In genomic region chr17:48728232-48729231, GRCh38 we compare ENCODE assay signal across 9 cellular contexts. TPM values are rescaled to one million over a fixed set of nuclear protein-coding genes. Genes with fewer than 3 reads are reported as not detected.
DNase-seq lines count a peak whose midpoint lies in the region; ATAC-seq, FAIRE-seq and TF ChIP-seq lines count a peak whose summit lies in the region.
"Had no signal": no experiment of that assay in that cellular context is flagged by ENCODE, and none has a peak within 500 bp of the region (broad histone marks: within the 10 kb centered on the region; RNA-seq: fewer than 3 reads in every experiment).

Gene HOXB13, minus strand, starts transcription at chr17:48728750. Its CDS starts 157 bp downstream, at chr17:48728593.

- no peak within 1 kb of the TSS for H2AFZ ChIP-seq in endothelial cell of umbilical vein (ENCODE audit: low read depth, low read length)

- TF ChIP-seq POLR2A in endothelial cell of umbilical vein (IDR thresholded peaks at IDR 0.05; ENCODE audit: low read depth, low read length), result no peak

- H3K4me3 ChIP-seq in endothelial cell of umbilical vein (replicated peaks in 1 of 3; ENCODE audit: insufficient read depth in 1 of 3, low read depth in 1 of 3, low read length in 3 of 3), result peak within 1 kb of the TSS in 1 of 3 experiments; percentile 18

- FAIRE-seq in endothelial cell of umbilical vein (lab: Jason Lieb, UNC), result peak; percentile 63
- FAIRE-seq: colon had no signal

- intact Hi-C loops in endothelial cell of umbilical vein (cut with micrococcal nuclease), result no loop called here

- no peaks in the 10 kb centered on the region for H3K9me1 ChIP-seq in endothelial cell of umbilical vein (replicated peaks; ENCODE audit: control insufficient read depth, extremely low read depth, insufficient read depth, low read length)

- H3K4me2 ChIP-seq in endothelial cell of umbilical vein (ENCODE audit: insufficient read depth, low read length), result peak within 1 kb of the TSS; percentile 20

- peaks cover 89 to 96% of the 10 kb centered on the region in 2 experiments for H3K27me3 ChIP-seq in endothelial cell of umbilical vein (ENCODE audit: control insufficient read depth in 2 of 2, insufficient read depth in 2 of 2, low read length in 2 of 2)

- ATAC-seq in SK-N-SH treated with all-trans-retinoic acid at 6 μM for 48 hours, result peak; percentile 16; the same call in 2 of the 3 replicates
- ATAC-seq in HG02852 (IDR thresholded peaks at IDR 0.05; ENCODE audit: unreplicated experiment), result no peak

- H3K79me2 ChIP-seq in endothelial cell of umbilical vein (ENCODE audit: control insufficient read depth, insufficient read depth, low read length), result no peaks in the 10 kb centered on the region

- POLR2A ChIA-PET in endothelial cell of umbilical vein (lab: Charles Lee), result no interaction called here

- H3K9ac ChIP-seq in endothelial cell of umbilical vein (replicated peaks; ENCODE audit: extremely low read depth, insufficient read depth, low read length), result no peak within 1 kb of the TSS

- H3K27ac ChIP-seq in endothelial cell of umbilical vein (ENCODE audit: insufficient read depth, low read depth, low read length), result no peak within 1 kb of the TSS

- H3K9me3 ChIP-seq in endothelial cell of umbilical vein (replicated peaks; ENCODE audit: control insufficient read depth, insufficient read depth, low read length), result no peaks in the 10 kb centered on the region

- CTCF ChIA-PET in endothelial cell of umbilical vein (lab: Charles Lee), result interaction anchor here (0.5 to 7.5 kb wide), 8 partner anchors 8 to 150 kb away, joined by 3 to 312 read pairs (median 6); no protein-coding TSS in a partner anchor

- no peaks in the 10 kb centered on the region for H4K20me1 ChIP-seq in endothelial cell of umbilical vein (replicated peaks; ENCODE audit: control insufficient read depth, extremely low read depth, insufficient read depth, low read length)

- BruUV-seq in endothelial cell of umbilical vein (replicated peaks; lab: Mats Ljungman, UMichigan), result no TSS peak

- dilution Hi-C loops in endothelial cell of umbilical vein (cut with MboI; ENCODE audit: extremely low pct_ligation_motif_present, low sequenced_read_pairs), result no loop called here

- TF ChIP-seq CTCF in endothelial cell of umbilical vein (IDR thresholded peaks at IDR 0.05; ENCODE audit: extremely low read depth in 1 of 2, insufficient read depth in 1 of 2, low read depth in 1 of 2, low read length in 2 of 2), result no peak

- H3K36me3 ChIP-seq in endothelial cell of umbilical vein (ENCODE audit: control insufficient read depth in 2 of 2, extremely low read depth in 1 of 2, insufficient read depth in 2 of 2, low read length in 2 of 2), result no peaks in the 10 kb centered on the region

- DNase-seq in AG08395 (ENCODE audit: low spot score) (peak; percentile 63), HS-27A (ENCODE audit: low read depth) (peak; percentile 26), endothelial cell of umbilical vein (ENCODE audit: low read depth, low spot score) (peak; percentile 36), retina (peak; percentile 66), cerebellar nuclear complex (lab: John Stamatoyannopoulos, UW) (no peak), cortex of kidney (lab: John Stamatoyannopoulos, UW) (no peak)

- H3K4me1 ChIP-seq in endothelial cell of umbilical vein (ENCODE audit: control insufficient read depth, extremely low read depth, insufficient read depth, low read length), result peaks cover under 1% of the 10 kb centered on the region

TF ChIP-seq in SK-N-SH treated with all-trans-retinoic acid at 6 μM for 48 hours, 23 proteins besides CTCF, POLR2A, EP300 and RAD21:
- TF ChIP-seq TOX (CRISPR knock-in tag; IDR thresholded peaks at IDR 0.05; ENCODE audit: borderline replicate concordance) (no peak), ZNF565 (CRISPR knock-in tag; conservative IDR thresholded peaks at IDR 0.05; ENCODE audit: low read depth) (no peak)
- TF ChIP-seq, protein P1, sequence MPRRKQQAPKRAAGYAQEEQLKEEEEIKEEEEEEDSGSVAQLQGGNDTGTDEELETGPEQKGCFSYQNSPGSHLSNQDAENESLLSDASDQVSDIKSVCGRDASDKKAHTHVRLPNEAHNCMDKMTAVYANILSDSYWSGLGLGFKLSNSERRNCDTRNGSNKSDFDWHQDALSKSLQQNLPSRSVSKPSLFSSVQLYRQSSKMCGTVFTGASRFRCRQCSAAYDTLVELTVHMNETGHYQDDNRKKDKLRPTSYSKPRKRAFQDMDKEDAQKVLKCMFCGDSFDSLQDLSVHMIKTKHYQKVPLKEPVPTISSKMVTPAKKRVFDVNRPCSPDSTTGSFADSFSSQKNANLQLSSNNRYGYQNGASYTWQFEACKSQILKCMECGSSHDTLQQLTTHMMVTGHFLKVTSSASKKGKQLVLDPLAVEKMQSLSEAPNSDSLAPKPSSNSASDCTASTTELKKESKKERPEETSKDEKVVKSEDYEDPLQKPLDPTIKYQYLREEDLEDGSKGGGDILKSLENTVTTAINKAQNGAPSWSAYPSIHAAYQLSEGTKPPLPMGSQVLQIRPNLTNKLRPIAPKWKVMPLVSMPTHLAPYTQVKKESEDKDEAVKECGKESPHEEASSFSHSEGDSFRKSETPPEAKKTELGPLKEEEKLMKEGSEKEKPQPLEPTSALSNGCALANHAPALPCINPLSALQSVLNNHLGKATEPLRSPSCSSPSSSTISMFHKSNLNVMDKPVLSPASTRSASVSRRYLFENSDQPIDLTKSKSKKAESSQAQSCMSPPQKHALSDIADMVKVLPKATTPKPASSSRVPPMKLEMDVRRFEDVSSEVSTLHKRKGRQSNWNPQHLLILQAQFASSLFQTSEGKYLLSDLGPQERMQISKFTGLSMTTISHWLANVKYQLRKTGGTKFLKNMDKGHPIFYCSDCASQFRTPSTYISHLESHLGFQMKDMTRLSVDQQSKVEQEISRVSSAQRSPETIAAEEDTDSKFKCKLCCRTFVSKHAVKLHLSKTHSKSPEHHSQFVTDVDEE (CRISPR knock-in tag; IDR thresholded peaks at IDR 0.05), result no peak

TF ChIP-seq in endothelial cell of umbilical vein, 7 proteins besides CTCF, POLR2A, EP300 and RAD21:
- TF ChIP-seq FOS (IDR thresholded peaks at IDR 0.05; ENCODE audit: borderline replicate concordance, insufficient read depth, low read length) (no peak), MYC (IDR thresholded peaks at IDR 0.05; ENCODE audit: low read depth, low read length) (no peak), GATA2 (IDR thresholded peaks at IDR 0.05; ENCODE audit: insufficient read depth, insufficient read length, low read depth, low read length) (no peak), MAX (IDR thresholded peaks at IDR 0.05; ENCODE audit: insufficient read depth, insufficient read length) (no peak), JUN (IDR thresholded peaks at IDR 0.05; ENCODE audit: borderline replicate concordance, insufficient read depth, insufficient read length, low read depth) (no peak), POLR2AphosphoS5 (IDR thresholded peaks at IDR 0.05; ENCODE audit: insufficient read depth, low read depth, low read length) (no peak), EZH2 (IDR thresholded peaks at IDR 0.05; ENCODE audit: borderline replicate concordance, low read depth, low read length, severe bottlenecking) (peak; percentile 81)

RNA-seq across cellular contexts. Expression of gene HOXB13, which starts in this region (rescaled TPM):
- not detected in 2 replicates for total RNA-seq in endothelial cell of umbilical vein
- polyA plus RNA-seq in endothelial cell of umbilical vein, result not detected in 2 replicates
- not detected in 2 replicates for polyA plus RNA-seq in endothelial cell of umbilical vein (2011; cell fraction: cytosol; rRNA removed)
- polyA plus RNA-seq in endothelial cell of umbilical vein (2011; cell fraction: nucleus; rRNA removed), result not detected in 2 replicates
- not detected in 2 replicates for polyA plus RNA-seq in endothelial cell of umbilical vein (2012)
- polyA minus RNA-seq in endothelial cell of umbilical vein, result not detected in 2 replicates
- polyA minus RNA-seq in endothelial cell of umbilical vein (2011; cell fraction: cytosol; rRNA and poly(A)+ RNA removed), result 0.61 TPM
- polyA minus RNA-seq in endothelial cell of umbilical vein (2011; cell fraction: nucleus; rRNA and poly(A)+ RNA removed), result not detected in 2 replicates

Comparison
In these comparisons a context has a peak if more than half of its experiments do, and no peak if none do; other contexts are left out.
1. Peak in DNase-seq and H3K4me2 ChIP-seq in endothelial cell of umbilical vein; RNA of the gene not detected or under 1 TPM.
2. DNase-seq: peak in AG08395 (single experiment), HS-27A (single experiment) and retina (single experiment); none in cerebellar nuclear complex (0 of 2) and cortex of kidney (single experiment).